In genomic region chr16:78464833-78465232, GRCh38 we compare ENCODE assay signal across 11 cellular contexts.
"Had no signal": no experiment of that assay in that cellular context is flagged by ENCODE, and none has a peak within 500 bp of the region (broad histone marks: within the 10 kb centered on the region; RNA-seq: fewer than 3 reads in every experiment).

No MANE protein-coding gene starts in this region.

- H3K4me2 ChIP-seq: GM23338 had no signal

- H3K4me3 Mint-ChIP-seq: GM23338, H9, HFFc6 had no signal

- H3K27ac ChIP-seq: GM23248 had no signal

- H3K4me1 ChIP-seq: HAP-1 had no signal

- H3K27ac Mint-ChIP-seq: GM23338, H9, HFFc6 had no signal

- H2AFZ ChIP-seq: GM23248, GM23338 had no signal

- FAIRE-seq: H1, H54 had no signal

- H3K9me3 ChIP-seq: HAP-1 had no signal

- DNase-seq: GM23248, GOT3, H7, H9, HCEC 1CT, HFFc6 had no signal

- H3K36me3 ChIP-seq: HAP-1 had no signal

- H3K4me3 ChIP-seq: GM23248, GM23338, HAP-1 had no signal

- H3K9ac ChIP-seq: GM23248 had no signal

- ATAC-seq: GM23338, HCT116 had no signal
